Comparison of ENCODE assay signal across 10 cellular contexts in the genomic region with DNA sequence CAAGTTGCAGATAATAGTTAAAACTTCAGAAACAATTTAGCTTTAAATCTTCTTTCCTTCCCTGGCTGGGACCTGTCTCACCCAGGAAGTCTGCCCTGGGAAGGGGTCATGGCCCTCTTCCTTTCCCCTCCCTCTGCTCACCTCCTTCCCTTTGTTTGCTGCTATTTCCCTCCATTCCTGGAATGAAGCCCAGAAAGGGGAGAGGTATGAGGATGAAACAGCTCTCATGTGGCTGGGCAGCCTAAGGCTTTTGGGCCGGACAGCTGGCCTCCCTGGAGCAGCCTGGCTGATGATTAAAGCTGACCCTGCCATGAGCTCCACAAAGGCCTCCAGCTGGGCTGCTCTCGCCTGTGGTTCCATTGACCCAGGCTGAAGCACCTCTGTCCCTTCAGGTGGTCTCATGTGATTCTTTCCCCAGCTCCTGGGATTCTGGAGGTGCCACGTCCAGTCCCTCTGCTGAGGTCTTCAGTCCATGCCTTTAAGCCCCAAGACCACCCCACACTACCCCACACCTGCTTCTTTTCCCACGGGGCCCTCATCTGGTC.
DNase-seq lines count a peak whose midpoint lies in the region; ATAC-seq, FAIRE-seq and TF ChIP-seq lines count a peak whose summit lies in the region.
"Had no signal": no experiment of that assay in that cellular context is flagged by ENCODE, and none has a peak within 500 bp of the region (broad histone marks: within the 10 kb centered on the region; RNA-seq: fewer than 3 reads in every experiment).

No MANE protein-coding gene starts in this region.

- DNase-seq in CD4-positive, alpha-beta memory T cell = no peak
- peak; percentile 100 for DNase-seq in M059J (ENCODE audit: low read depth)
- peak; percentile 59 for DNase-seq in bronchial epithelial cell (ENCODE audit: low read depth)
- peak in 1 of 3 donors; percentile 49 for DNase-seq in mucosa of descending colon
- no peak for DNase-seq in T-cell
- DNase-seq in NCI-H82 (lab: John Stamatoyannopoulos, UW) = no peak
- DNase-seq in mesendoderm = no peak
- DNase-seq: OCI-M1 had no signal

- no CpG with 5 or more reads among the region's 4 CpGs for WGBS in mesendoderm (ENCODE audit: extremely low coverage, insufficient coverage, low lambda C conversion rate)

- H3K9me3 ChIP-seq in CD4-positive, alpha-beta memory T cell (ENCODE audit: control insufficient read depth in 1 of 2, low read length in 2 of 2) = no peaks in the 10 kb centered on the region
- H3K9me3 ChIP-seq in mucosa of descending colon = no peaks in the 10 kb centered on the region
- H3K9me3 ChIP-seq: thyroid gland had no signal

- POLR2A ChIA-PET in CD4-positive, alpha-beta memory T cell (lab: Charles Lee; ENCODE audit: partially characterized antibody) = interaction anchor here (0.7 to 1.2 kb wide), 2 partner anchors 8 to 33 kb away, joined by 3 read pairs; no protein-coding TSS in a partner anchor
- POLR2A ChIA-PET in T-cell (lab: Charles Lee) = no interaction called here

- H3K27ac ChIP-seq in CD4-positive, alpha-beta memory T cell (ENCODE audit: low read depth, low read length) = no peak overlapping the region
- H3K27ac ChIP-seq in mesendoderm (ENCODE audit: low read depth, low read length) = no peak overlapping the region
- H3K27ac ChIP-seq: thyroid gland had no signal

- H2BK15ac ChIP-seq in mesendoderm (replicated peaks; ENCODE audit: low read depth) = no peak overlapping the region

- no peaks in the 10 kb centered on the region for H3K27me3 Mint-ChIP-seq in CD4-positive, alpha-beta memory T cell
- no peaks in the 10 kb centered on the region for H3K27me3 Mint-ChIP-seq in T-cell

- H3K9ac ChIP-seq in mesendoderm (ENCODE audit: low read length) = no peak overlapping the region

- H3K4me2 ChIP-seq in mesendoderm (ENCODE audit: low read length) = no peak overlapping the region

- H3K36me3 Mint-ChIP-seq in CD4-positive, alpha-beta memory T cell = peaks cover 0 to 4% of the 10 kb centered on the region in 2 donors
- no peaks in the 10 kb centered on the region for H3K36me3 Mint-ChIP-seq in T-cell

- H3K23ac ChIP-seq in mesendoderm (ENCODE audit: low read length) = no peak overlapping the region

- peaks cover 0 to 9% (median 2%) of the 10 kb centered on the region in 8 donors for H3K9me3 Mint-ChIP-seq in CD4-positive, alpha-beta memory T cell
- H3K9me3 Mint-ChIP-seq in T-cell = peaks cover 3 to 7% (median 5%) of the 10 kb centered on the region in 3 donors

- H3K18ac ChIP-seq in mesendoderm (ENCODE audit: low read length) = no peak overlapping the region

- H3K27ac Mint-ChIP-seq in CD4-positive, alpha-beta memory T cell = peak overlapping the region in 6 of 7 donors; percentile 38 to 98 (median 91)
- no peak overlapping the region for H3K27ac Mint-ChIP-seq in T-cell

- peaks cover 17% of the 10 kb centered on the region for H3K4me1 ChIP-seq in CD4-positive, alpha-beta memory T cell (ENCODE audit: insufficient read depth, low read length)
- peaks cover 27% of the 10 kb centered on the region for H3K4me1 ChIP-seq in mucosa of descending colon (ENCODE audit: low read depth)
- no peaks in the 10 kb centered on the region for H3K4me1 ChIP-seq in mesendoderm (ENCODE audit: control insufficient read depth, low read depth, low read length)

- no peaks in the 10 kb centered on the region for H3K27me3 ChIP-seq in CD4-positive, alpha-beta memory T cell (ENCODE audit: insufficient read depth, low read length)
- no peaks in the 10 kb centered on the region for H3K27me3 ChIP-seq in bronchial epithelial cell (ENCODE audit: control insufficient read depth, insufficient read depth, low read length)
- no peaks in the 10 kb centered on the region for H3K27me3 ChIP-seq in mesendoderm (ENCODE audit: insufficient read depth, low read length, poor library complexity)
- H3K27me3 ChIP-seq: thyroid gland had no signal

- no peak overlapping the region for H2BK5ac ChIP-seq in mesendoderm (ENCODE audit: low read length)

- no peak overlapping the region for H4K5ac ChIP-seq in mesendoderm (ENCODE audit: low read length)

- ATAC-seq in mucosa of descending colon (peak; percentile 25), T-cell (replicated peaks in 1 of 4) (no peak), HG02571 (IDR thresholded peaks at IDR 0.05; ENCODE audit: unreplicated experiment) (no peak)

- intact Hi-C loops in CD4-positive, alpha-beta memory T cell (cut with micrococcal nuclease) = no loop called here
- intact Hi-C loops in mucosa of descending colon (cut with DNase I, micrococcal nuclease) = no loop called here

- CTCF ChIA-PET in CD4-positive, alpha-beta memory T cell (lab: Charles Lee; ENCODE audit: partially characterized antibody) = no interaction called here
- CTCF ChIA-PET in T-cell (lab: Charles Lee) = interaction anchor here in 1 of 2 donors (0.6 kb wide), 1 partner anchor 97 kb away, joined by 5 read pairs; no protein-coding TSS in a partner anchor

- H3K79me1 ChIP-seq in mesendoderm (ENCODE audit: low read length) = no peaks in the 10 kb centered on the region

- no peak overlapping the region for H2BK120ac ChIP-seq in mesendoderm (ENCODE audit: low read depth, low read length)

- no peak overlapping the region for H2AK5ac ChIP-seq in mesendoderm (ENCODE audit: low read length)

- H3K56ac ChIP-seq in mesendoderm (ENCODE audit: low read length) = no peak overlapping the region

- H3K4me3 ChIP-seq in CD4-positive, alpha-beta memory T cell (ENCODE audit: low read length in 2 of 2) = no peak overlapping the region
- H3K4me3 ChIP-seq in bronchial epithelial cell (ENCODE audit: low read depth, low read length) (no peak overlapping the region), mucosa of descending colon (no peak overlapping the region), mesendoderm (ENCODE audit: low read length) (no peak overlapping the region)
- H3K4me3 ChIP-seq: thyroid gland had no signal

- H3K4ac ChIP-seq in mesendoderm (ENCODE audit: low read depth, low read length) = no peak overlapping the region

- peaks cover 12 to 46% (median 31%) of the 10 kb centered on the region in 4 donors for H3K4me1 Mint-ChIP-seq in CD4-positive, alpha-beta memory T cell
- H3K4me1 Mint-ChIP-seq in T-cell = peaks cover 50 to 69% (median 53%) of the 10 kb centered on the region in 3 donors

- H3K79me2 ChIP-seq in mesendoderm (ENCODE audit: control insufficient read depth, insufficient read depth, low read length) = no peaks in the 10 kb centered on the region

- H3K36me3 ChIP-seq in CD4-positive, alpha-beta memory T cell (ENCODE audit: insufficient read depth, low read length) = no peaks in the 10 kb centered on the region
- H3K36me3 ChIP-seq in bronchial epithelial cell (ENCODE audit: control insufficient read depth, insufficient read depth, low read length) (no peaks in the 10 kb centered on the region), mucosa of descending colon (ENCODE audit: low read depth) (no peaks in the 10 kb centered on the region), mesendoderm (ENCODE audit: control insufficient read depth, insufficient read depth, low read length) (no peaks in the 10 kb centered on the region)
- H3K36me3 ChIP-seq: thyroid gland had no signal

- H3K4me3 Mint-ChIP-seq in CD4-positive, alpha-beta memory T cell = no peak overlapping the region
- no peak overlapping the region for H3K4me3 Mint-ChIP-seq in T-cell

- no peak overlapping the region for H4K8ac ChIP-seq in mesendoderm (ENCODE audit: low read depth, low read length)

- FAIRE-seq in bronchial epithelial cell (lab: Jason Lieb, UNC) = no peak

- no peak for TF ChIP-seq CTCF in bronchial epithelial cell (IDR thresholded peaks at IDR 0.05; ENCODE audit: insufficient read depth, low read length, severe bottlenecking)
- TF ChIP-seq CTCF in mucosa of descending colon (IDR thresholded peaks at IDR 0.05) = no peak

Comparison
In these comparisons a context has a peak if more than half of its experiments do, and no peak if none do; other contexts are left out.
1. DNase-seq: peak in M059J (single experiment) and bronchial epithelial cell (single experiment); none in CD4-positive, alpha-beta memory T cell (0 of 5), T-cell (0 of 34), NCI-H82 (single experiment) and mesendoderm (single experiment).
2. H3K27ac Mint-ChIP-seq: peak in CD4-positive, alpha-beta memory T cell (6 of 7); none in T-cell (0 of 2).